Comparison of ENCODE assay signal across 5 cellular contexts in the genomic region with DNA sequence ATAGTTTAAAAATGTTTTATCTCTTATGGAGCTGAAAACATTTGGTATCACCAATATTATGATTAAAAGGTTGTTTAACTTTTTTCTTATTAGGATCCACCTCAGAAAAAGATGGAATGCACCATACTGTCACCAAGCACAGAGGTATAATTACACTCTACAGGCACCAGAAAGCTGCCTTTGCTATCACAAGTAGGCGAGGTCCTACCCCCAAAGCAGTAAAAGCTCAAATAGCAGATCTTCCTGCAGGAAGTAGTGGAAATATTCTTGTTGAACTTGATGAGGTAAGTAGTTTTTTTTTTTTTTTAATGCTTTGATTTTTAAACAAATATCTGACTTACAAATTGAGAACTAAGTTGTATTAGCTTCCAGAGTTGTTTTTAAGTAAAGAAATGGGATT.
"Had no signal": no experiment of that assay in that cellular context is flagged by ENCODE, and none has a peak within 500 bp of the region (broad histone marks: within the 10 kb centered on the region; RNA-seq: fewer than 3 reads in every experiment).

No MANE protein-coding gene starts in this region.

- ATAC-seq: GM23338, K562 had no signal

- H3K4me3 ChIP-seq: GM23338, K562 had no signal

- H3K27ac Mint-ChIP-seq: GM23338, H9 had no signal

- H3K9me3 Mint-ChIP-seq: GM23338, H9 had no signal

- H3K4me3 Mint-ChIP-seq: GM23338, H9 had no signal

- DNase-seq: H9, HCEC 1CT, IMR-90 had no signal

- H3K4me1 Mint-ChIP-seq: GM23338, H9 had no signal
